Comparison of ENCODE assay signal across 8 cellular contexts in the genomic region with DNA sequence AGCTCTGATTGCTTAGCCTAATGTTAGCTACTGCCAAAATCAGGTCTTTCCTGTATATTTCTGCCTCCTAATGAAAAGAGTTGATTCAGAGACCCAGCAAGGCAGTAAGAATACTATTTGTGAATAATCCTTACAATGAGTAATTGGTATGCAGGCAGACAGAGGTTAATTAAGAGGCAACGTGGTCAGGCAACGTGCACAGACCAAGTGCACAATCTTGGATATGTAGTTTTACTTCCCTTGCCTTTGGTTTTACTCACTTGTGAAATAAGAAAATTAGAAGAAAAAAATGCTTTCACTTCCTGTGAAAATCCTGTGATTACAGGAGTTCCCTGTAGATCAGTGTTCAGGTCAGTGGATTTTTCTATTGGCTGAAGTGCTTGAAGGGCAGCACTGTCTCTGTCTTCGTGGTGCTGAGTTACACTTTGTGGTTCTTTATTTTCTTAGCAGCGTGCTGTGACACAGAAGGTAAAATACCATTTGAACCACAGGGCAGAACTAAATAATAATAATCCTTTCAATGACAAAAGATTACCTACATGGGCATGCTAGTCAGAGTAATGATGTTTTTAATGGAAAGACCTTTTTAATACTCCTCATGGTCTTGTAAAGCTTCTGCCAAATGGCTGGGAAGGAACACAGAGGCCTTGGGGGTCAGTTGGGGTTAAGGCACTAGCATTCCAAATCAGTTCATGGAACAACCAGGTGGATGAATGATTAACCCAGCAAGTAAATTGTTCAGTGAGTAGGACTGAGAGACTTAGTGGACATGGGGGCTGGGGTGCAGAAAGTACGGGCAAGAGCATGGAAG.
DNase-seq lines count a peak whose midpoint lies in the region; ATAC-seq and TF ChIP-seq lines count a peak whose summit lies in the region.

No MANE protein-coding gene starts in this region.

- H3K27me3 Mint-ChIP-seq in brain = no peaks in the 10 kb centered on the region
- H3K27me3 Mint-ChIP-seq in naive thymus-derived CD4-positive, alpha-beta T cell = peaks cover 0 to 11% (median 7%) of the 10 kb centered on the region in 5 donors
- H3K27me3 Mint-ChIP-seq in stimulated activated naive CD8-positive, alpha-beta T cell treated with anti-CD3 and anti-CD28 coated beads, Interleukin-15, amount 100 ng/mL, for 72 hours = peaks cover 26% of the 10 kb centered on the region

- no peaks in the 10 kb centered on the region for H3K9me3 ChIP-seq in naive thymus-derived CD4-positive, alpha-beta T cell (ENCODE audit: control insufficient read depth in 2 of 3, low read length in 3 of 3)

- H3K4me1 ChIP-seq in naive thymus-derived CD4-positive, alpha-beta T cell (ENCODE audit: control insufficient read depth in 2 of 2, insufficient read depth in 2 of 2, low read length in 2 of 2) = no peaks in the 10 kb centered on the region

- intact Hi-C loops in naive thymus-derived CD4-positive, alpha-beta T cell (cut with micrococcal nuclease) = no loop called here

- H3K4me3 ChIP-seq in naive thymus-derived CD4-positive, alpha-beta T cell (ENCODE audit: low read length) = no peak overlapping the region

- POLR2A ChIA-PET in naive thymus-derived CD4-positive, alpha-beta T cell (lab: Charles Lee) = no interaction called here

- H3K27me3 ChIP-seq in naive thymus-derived CD4-positive, alpha-beta T cell (ENCODE audit: control insufficient read depth in 2 of 2, insufficient read depth in 2 of 2, low read length in 2 of 2) = no peaks in the 10 kb centered on the region

- no peaks in the 10 kb centered on the region for H3K36me3 ChIP-seq in naive thymus-derived CD4-positive, alpha-beta T cell (ENCODE audit: control insufficient read depth in 2 of 3, insufficient read depth in 3 of 3, low read length in 3 of 3)

- no peak overlapping the region for H3K27ac ChIP-seq in naive thymus-derived CD4-positive, alpha-beta T cell (ENCODE audit: low read depth, low read length)

- TF ChIP-seq CTCF in brain (conservative IDR thresholded peaks at IDR 0.05) = no peak

- no peak for DNase-seq in naive thymus-derived CD4-positive, alpha-beta T cell
- DNase-seq in NCI-H2081 treated with DMSO at 0.1 percent for 48 hours (lab: John Stamatoyannopoulos, UW) = no peak
- no peak for DNase-seq in stimulated activated naive CD8-positive, alpha-beta T cell treated with anti-CD3 and anti-CD28 coated beads, Interleukin-15, amount 100 ng/mL, for 72 hours
- no peak for DNase-seq in cerebellar cortex (ENCODE audit: low spot score)

- H3K9me3 Mint-ChIP-seq in brain = no peaks in the 10 kb centered on the region
- peaks cover 0 to 2% (median 0%) of the 10 kb centered on the region in 11 donors for H3K9me3 Mint-ChIP-seq in naive thymus-derived CD4-positive, alpha-beta T cell
- H3K9me3 Mint-ChIP-seq in stimulated activated naive CD8-positive, alpha-beta T cell treated with anti-CD3 and anti-CD28 coated beads, Interleukin-15, amount 100 ng/mL, for 72 hours = no peaks in the 10 kb centered on the region

- peaks cover 53% of the 10 kb centered on the region for H3K4me1 Mint-ChIP-seq in brain
- peaks cover 0 to 15% (median 8%) of the 10 kb centered on the region in 7 donors for H3K4me1 Mint-ChIP-seq in naive thymus-derived CD4-positive, alpha-beta T cell
- H3K4me1 Mint-ChIP-seq in stimulated activated naive CD8-positive, alpha-beta T cell treated with anti-CD3 and anti-CD28 coated beads, Interleukin-15, amount 100 ng/mL, for 72 hours = peaks cover 13% of the 10 kb centered on the region

- ATAC-seq in GM18498 (IDR thresholded peaks at IDR 0.05; ENCODE audit: unreplicated experiment) = peak; percentile 35
- ATAC-seq in HG03135 (IDR thresholded peaks at IDR 0.05; ENCODE audit: unreplicated experiment) = peak; percentile 64
- peak; percentile 52 for ATAC-seq in naive thymus-derived CD4-positive, alpha-beta T cell
- ATAC-seq in stimulated activated naive CD8-positive, alpha-beta T cell treated with anti-CD3 and anti-CD28 coated beads, Interleukin-15, amount 100 ng/mL, for 72 hours = no peak
- no peak for ATAC-seq in GM18520 (IDR thresholded peaks at IDR 0.05; ENCODE audit: unreplicated experiment)

- peak overlapping the region; percentile 56 to 84 (median 83) for H3K4me3 Mint-ChIP-seq in brain
- peak overlapping the region in 2 of 10 donors; percentile 22 to 40 for H3K4me3 Mint-ChIP-seq in naive thymus-derived CD4-positive, alpha-beta T cell
- H3K4me3 Mint-ChIP-seq in stimulated activated naive CD8-positive, alpha-beta T cell treated with anti-CD3 and anti-CD28 coated beads, Interleukin-15, amount 100 ng/mL, for 72 hours = no peak overlapping the region

- H3K36me3 Mint-ChIP-seq in brain = peaks cover 4% of the 10 kb centered on the region
- H3K36me3 Mint-ChIP-seq in naive thymus-derived CD4-positive, alpha-beta T cell = no peaks in the 10 kb centered on the region

- peak overlapping the region in 4 of 5 experiments; percentile 29 to 86 (median 77) for H3K27ac Mint-ChIP-seq in brain
- H3K27ac Mint-ChIP-seq in naive thymus-derived CD4-positive, alpha-beta T cell = no peak overlapping the region
- H3K27ac Mint-ChIP-seq in stimulated activated naive CD8-positive, alpha-beta T cell treated with anti-CD3 and anti-CD28 coated beads, Interleukin-15, amount 100 ng/mL, for 72 hours = no peak overlapping the region

- CTCF ChIA-PET in naive thymus-derived CD4-positive, alpha-beta T cell (lab: Charles Lee) = no interaction called here

Comparison
In these comparisons a context has a peak if more than half of its experiments do, and no peak if none do; other contexts are left out.
1. ATAC-seq: peak in GM18498 (single experiment), HG03135 (single experiment) and naive thymus-derived CD4-positive, alpha-beta T cell (single experiment); none in stimulated activated naive CD8-positive, alpha-beta T cell treated with anti-CD3 and anti-CD28 coated beads, Interleukin-15, amount 100 ng/mL, for 72 hours (single experiment) and GM18520 (single experiment).
2. H3K27ac Mint-ChIP-seq: peak in brain (4 of 5); none in naive thymus-derived CD4-positive, alpha-beta T cell (0 of 9) and stimulated activated naive CD8-positive, alpha-beta T cell treated with anti-CD3 and anti-CD28 coated beads, Interleukin-15, amount 100 ng/mL, for 72 hours (0 of 2).
3. H3K4me3 Mint-ChIP-seq: peak in brain (5 of 5); none in stimulated activated naive CD8-positive, alpha-beta T cell treated with anti-CD3 and anti-CD28 coated beads, Interleukin-15, amount 100 ng/mL, for 72 hours (0 of 2).